1 cellular context compared by ENCODE assay signal in genomic region chr11:19286411-19286810, GRCh38.
TF ChIP-seq lines count a peak whose summit lies in the region.

No MANE protein-coding gene starts in this region.

TF ChIP-seq in HepG2, 621 proteins besides CTCF, POLR2A, EP300 and RAD21:
- TF ChIP-seq, protein P1, sequence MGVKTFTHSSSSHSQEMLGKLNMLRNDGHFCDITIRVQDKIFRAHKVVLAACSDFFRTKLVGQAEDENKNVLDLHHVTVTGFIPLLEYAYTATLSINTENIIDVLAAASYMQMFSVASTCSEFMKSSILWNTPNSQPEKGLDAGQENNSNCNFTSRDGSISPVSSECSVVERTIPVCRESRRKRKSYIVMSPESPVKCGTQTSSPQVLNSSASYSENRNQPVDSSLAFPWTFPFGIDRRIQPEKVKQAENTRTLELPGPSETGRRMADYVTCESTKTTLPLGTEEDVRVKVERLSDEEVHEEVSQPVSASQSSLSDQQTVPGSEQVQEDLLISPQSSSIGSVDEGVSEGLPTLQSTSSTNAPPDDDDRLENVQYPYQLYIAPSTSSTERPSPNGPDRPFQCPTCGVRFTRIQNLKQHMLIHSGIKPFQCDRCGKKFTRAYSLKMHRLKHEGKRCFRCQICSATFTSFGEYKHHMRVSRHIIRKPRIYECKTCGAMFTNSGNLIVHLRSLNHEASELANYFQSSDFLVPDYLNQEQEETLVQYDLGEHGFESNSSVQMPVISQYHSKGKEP (CRISPR knock-in tag; IDR thresholded peaks at IDR 0.05) = no peak
- TF ChIP-seq ZC3H13 (CRISPR knock-in tag; IDR thresholded peaks at IDR 0.05) = no peak
- TF ChIP-seq, protein P2, sequence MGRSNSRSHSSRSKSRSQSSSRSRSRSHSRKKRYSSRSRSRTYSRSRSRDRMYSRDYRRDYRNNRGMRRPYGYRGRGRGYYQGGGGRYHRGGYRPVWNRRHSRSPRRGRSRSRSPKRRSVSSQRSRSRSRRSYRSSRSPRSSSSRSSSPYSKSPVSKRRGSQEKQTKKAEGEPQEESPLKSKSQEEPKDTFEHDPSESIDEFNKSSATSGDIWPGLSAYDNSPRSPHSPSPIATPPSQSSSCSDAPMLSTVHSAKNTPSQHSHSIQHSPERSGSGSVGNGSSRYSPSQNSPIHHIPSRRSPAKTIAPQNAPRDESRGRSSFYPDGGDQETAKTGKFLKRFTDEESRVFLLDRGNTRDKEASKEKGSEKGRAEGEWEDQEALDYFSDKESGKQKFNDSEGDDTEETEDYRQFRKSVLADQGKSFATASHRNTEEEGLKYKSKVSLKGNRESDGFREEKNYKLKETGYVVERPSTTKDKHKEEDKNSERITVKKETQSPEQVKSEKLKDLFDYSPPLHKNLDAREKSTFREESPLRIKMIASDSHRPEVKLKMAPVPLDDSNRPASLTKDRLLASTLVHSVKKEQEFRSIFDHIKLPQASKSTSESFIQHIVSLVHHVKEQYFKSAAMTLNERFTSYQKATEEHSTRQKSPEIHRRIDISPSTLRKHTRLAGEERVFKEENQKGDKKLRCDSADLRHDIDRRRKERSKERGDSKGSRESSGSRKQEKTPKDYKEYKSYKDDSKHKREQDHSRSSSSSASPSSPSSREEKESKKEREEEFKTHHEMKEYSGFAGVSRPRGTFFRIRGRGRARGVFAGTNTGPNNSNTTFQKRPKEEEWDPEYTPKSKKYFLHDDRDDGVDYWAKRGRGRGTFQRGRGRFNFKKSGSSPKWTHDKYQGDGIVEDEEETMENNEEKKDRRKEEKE (IDR thresholded peaks at IDR 0.05) = no peak
- TF ChIP-seq TOE1 (CRISPR knock-in tag; IDR thresholded peaks at IDR 0.05) = no peak
- no peak for TF ChIP-seq KLF11 (CRISPR knock-in tag; IDR thresholded peaks at IDR 0.05)
- peak; percentile 59 for TF ChIP-seq ZNF629 (CRISPR knock-in tag; conservative IDR thresholded peaks at IDR 0.05)
